In the genomic region with DNA sequence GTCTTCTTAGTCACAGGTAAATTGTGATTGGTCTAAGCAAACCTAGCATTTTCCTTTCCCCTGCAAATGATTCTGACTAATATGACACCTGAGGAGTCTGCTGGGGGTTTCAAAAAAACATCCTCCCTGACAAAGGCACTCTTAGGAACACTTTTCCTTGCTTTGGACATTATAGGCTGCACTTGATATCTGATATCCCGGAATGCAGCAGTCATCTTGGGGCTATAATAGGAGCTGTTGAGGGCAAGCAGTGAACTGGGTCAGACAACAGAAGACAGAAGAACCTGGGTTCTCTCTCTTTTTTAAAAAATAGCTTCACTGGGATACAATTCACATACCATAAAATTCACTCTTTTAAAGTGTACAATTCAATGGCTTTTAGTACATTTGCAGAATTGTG, we compare ENCODE assay signal across 27 cellular contexts.
"Had no signal": no experiment of that assay in that cellular context is flagged by ENCODE, and none has a peak within 500 bp of the region (broad histone marks: within the 10 kb centered on the region; RNA-seq: fewer than 3 reads in every experiment).

No MANE protein-coding gene starts in this region.

- ATAC-seq: activated CD4-positive, CD25-positive, alpha-beta regulatory T cell treated with anti-CD3 and anti-CD28 coated beads, Interleukin-2, amount 50 U/mL, for 24 hours; activated CD8-positive, alpha-beta T cell treated with anti-CD3 and anti-CD28 coated beads for 36 hours; activated T-cell treated with anti-CD3 and anti-CD28 coated beads, Interleukin-2, amount 50 U/mL, for 4 hours; activated T-helper 17 cell treated with anti-CD3 and anti-CD28 coated beads, Interleukin-2, amount 50 U/mL, for 72 hours; esophagus mucosa; T-helper 17 cell had no signal

- H3K27me3 ChIP-seq: brain microvascular endothelial cell, dorsolateral prefrontal cortex had no signal

- H3K27ac ChIP-seq: brain microvascular endothelial cell, coronary artery, dorsolateral prefrontal cortex, WERI-Rb-1 had no signal

- H3K4me3 ChIP-seq: coronary artery, dorsolateral prefrontal cortex had no signal

- H3K36me3 ChIP-seq: brain microvascular endothelial cell, WERI-Rb-1 had no signal

- DNase-seq: activated B cell treated with CpG ODN at 0.5 μM for 24 hours; activated CD4-positive, alpha-beta T cell treated with anti-CD3 and anti-CD28 coated beads for 48 hours; activated CD4-positive, alpha-beta T cell treated with anti-CD3 and anti-CD28 coated beads, Interleukin-2, amount 50 U/mL, for 1 hour; activated CD4-positive, alpha-beta T cell treated with anti-CD3 and anti-CD28 coated beads, Interleukin-2, amount 50 U/mL, for 48 hours; activated CD8-positive, alpha-beta memory T cell treated with anti-CD3 and anti-CD28 coated beads for 24 hours; activated CD8-positive, alpha-beta T cell treated with anti-CD3 and anti-CD28 coated beads for 36 hours; activated effector memory CD4-positive, alpha-beta T cell treated with Interleukin-2 at 50 U/mL for 16 hours; activated gamma-delta T cell treated with Interleukin-2 at 50 U/mL for 16 hours; activated naive CD4-positive, alpha-beta T cell treated with anti-CD3 and anti-CD28 coated beads, Interleukin-2, amount 50 U/mL, for 16 hours; activated naive CD4-positive, alpha-beta T cell treated with Interleukin-2 at 50 U/mL for 16 hours; activated T-cell treated with anti-CD3 and anti-CD28 coated beads, Interleukin-2, amount 50 U/mL, for 4 hours; amniotic stem cell; anterior cingulate cortex; brain microvascular endothelial cell; dorsolateral prefrontal cortex; effector memory CD4-positive, alpha-beta T cell; endodermal cell; foreskin fibroblast; glutamatergic neuron; T-helper 1 cell; T-helper 17 cell; T1000; WERI-Rb-1 had no signal
